Comparison of ENCODE assay signal across 23 cellular contexts in genomic region chr9:12469084-12469483, GRCh38.
DNase-seq lines count a peak whose midpoint lies in the region; ATAC-seq, FAIRE-seq and TF ChIP-seq lines count a peak whose summit lies in the region.
"Had no signal": no experiment of that assay in that cellular context is flagged by ENCODE, and none has a peak within 500 bp of the region (broad histone marks: within the 10 kb centered on the region; RNA-seq: fewer than 3 reads in every experiment).

No MANE protein-coding gene starts in this region.

- ATAC-seq in HG03354 (IDR thresholded peaks at IDR 0.05; ENCODE audit: poor library complexity, severe bottlenecking, unreplicated experiment): no peak
- ATAC-seq: Panc1 had no signal

- peak; percentile 4 for DNase-seq in DMS 273 (lab: John Stamatoyannopoulos, UW; ENCODE audit: unreplicated experiment)
- no peak for DNase-seq in DMS 273 treated with DMSO at 0.1 percent for 48 hours (lab: John Stamatoyannopoulos, UW)
- DNase-seq in NCI-H460 (ENCODE audit: extremely low read depth, low read depth): peak; percentile 39
- peak; percentile 2 for DNase-seq in epithelial cell of esophagus (ENCODE audit: low read depth)
- no peak for DNase-seq in NCI-H446 treated with DMSO at 0.1 percent for 48 hours (lab: John Stamatoyannopoulos, UW)
- DNase-seq in D721Med (ENCODE audit: insufficient read length, low spot score): no peak
- DNase-seq: ACHN; BE2C; CD8-positive, alpha-beta memory T cell; H9; MM.1S; NCI-H2029; NCI-H345; NCI-H524 treated with DMSO at 0.1 percent for 48 hours; NCI-H82; SHP77 had no signal

- no peaks in the 10 kb centered on the region for H3K9me3 ChIP-seq in mesodermal cell (ENCODE audit: control insufficient read depth, low read length)
- H3K9me3 ChIP-seq: BE2C had no signal

- H3K36me3 ChIP-seq in mesodermal cell (ENCODE audit: control insufficient read depth, insufficient read depth, low read length): no peaks in the 10 kb centered on the region
- H3K36me3 ChIP-seq: BE2C had no signal

- no peaks in the 10 kb centered on the region for H3K4me1 ChIP-seq in mesodermal cell (ENCODE audit: control insufficient read depth, insufficient read depth, low read length, poor library complexity, severe bottlenecking)
- H3K4me1 ChIP-seq: BE2C had no signal

- no CpG with 5 or more reads among the region's 1 CpG for WGBS in mesodermal cell (ENCODE audit: insufficient coverage in 2 of 2), 2 experiments

- TF ChIP-seq CTCF in epithelial cell of esophagus (IDR thresholded peaks at IDR 0.05; ENCODE audit: insufficient read depth, low read depth, low read length, missing control alignments) (no peak), D721Med (IDR thresholded peaks at IDR 0.05; ENCODE audit: insufficient read depth, missing control alignments) (no peak)

- peak overlapping the region; percentile 10 for H3K27ac ChIP-seq in mesodermal cell (ENCODE audit: low read depth, low read length, severe bottlenecking)
- H3K27ac ChIP-seq: 22Rv1, KMS-11, RWPE1 had no signal

- H3K4me3 ChIP-seq in epithelial cell of esophagus (ENCODE audit: low read length) (no peak overlapping the region), mesodermal cell (ENCODE audit: extremely low read depth, insufficient read depth, low read length, poor library complexity, severe bottlenecking) (no peak overlapping the region)

- no peak for FAIRE-seq in D721Med (lab: Jason Lieb, UNC)
- FAIRE-seq: G401.6 had no signal

Comparison
In these comparisons a context has a peak if more than half of its experiments do, and no peak if none do; other contexts are left out.
1. DNase-seq: peak in DMS 273 (single experiment), NCI-H460 (single experiment) and epithelial cell of esophagus (single experiment); none in DMS 273 treated with DMSO at 0.1 percent for 48 hours (single experiment), NCI-H446 treated with DMSO at 0.1 percent for 48 hours (single experiment) and D721Med (single experiment).